ENCODE assay signal across 1 cellular context in genomic region chr21:38985423-38986378, GRCh38.
TF ChIP-seq lines count a peak whose summit lies in the region.

No MANE protein-coding gene starts in this region.

TF ChIP-seq in HEK293, 187 proteins besides CTCF, POLR2A, EP300 and RAD21 (continued from another document and continues in another):
- peak; percentile 67 for TF ChIP-seq PRDM6 (tag by site-specific recombination; IDR thresholded peaks at IDR 0.05)
- no peak for TF ChIP-seq ZFP3 (tag by site-specific recombination; IDR thresholded peaks at IDR 0.05; ENCODE audit: low read depth)
- TF ChIP-seq ZNF341 (tag by site-specific recombination; IDR thresholded peaks at IDR 0.05; ENCODE audit: low read depth), result peak; percentile 86
- TF ChIP-seq ZXDB (tag by site-specific recombination; IDR thresholded peaks at IDR 0.05), result peak; percentile 95
- peak; percentile 78 for TF ChIP-seq KLF17 (tag by site-specific recombination; IDR thresholded peaks at IDR 0.05)
- TF ChIP-seq RBAK (tag by site-specific recombination; IDR thresholded peaks at IDR 0.05), result peak; percentile 16; the same call in 1 of the 2 replicates
- TF ChIP-seq ZNF621 (tag by site-specific recombination; IDR thresholded peaks at IDR 0.05), result no peak
- TF ChIP-seq ZNF514 (tag by site-specific recombination; IDR thresholded peaks at IDR 0.05), result no peak
- TF ChIP-seq ZNF548 (tag by site-specific recombination; IDR thresholded peaks at IDR 0.05), result no peak
- no peak for TF ChIP-seq YY2 (tag by site-specific recombination; IDR thresholded peaks at IDR 0.05)
- TF ChIP-seq ZBTB8A (tag by site-specific recombination; IDR thresholded peaks at IDR 0.05), result peak; percentile 77
- peak; percentile 94 for TF ChIP-seq ZBTB44 (tag by site-specific recombination; IDR thresholded peaks at IDR 0.05)
- TF ChIP-seq ZBTB17 (tag by site-specific recombination; IDR thresholded peaks at IDR 0.05), result peak; percentile 89
- TF ChIP-seq ZNF558 (tag by site-specific recombination; IDR thresholded peaks at IDR 0.05), result peak; percentile 56; the same call in 1 of the 2 replicates
- TF ChIP-seq ZBTB48 (tag by site-specific recombination; IDR thresholded peaks at IDR 0.05), result 0 out of 2 replicates have a peak, but pooled peaks have one; percentile 42
- TF ChIP-seq ZNF26 (tag by site-specific recombination; IDR thresholded peaks at IDR 0.05), result no peak
- no peak for TF ChIP-seq HOXC10 (CRISPR knock-in tag; IDR thresholded peaks at IDR 0.05)
- peak; percentile 85 for TF ChIP-seq IKZF3 (tag by site-specific recombination; IDR thresholded peaks at IDR 0.05)
- TF ChIP-seq ZNF398 (tag by site-specific recombination; IDR thresholded peaks at IDR 0.05), result peak; percentile 83; the same call in 1 of the 2 replicates
- TF ChIP-seq ZBTB11 (tag by site-specific recombination; conservative IDR thresholded peaks at IDR 0.05; ENCODE audit: low read depth), result no peak
- TF ChIP-seq ZSCAN30 (tag by site-specific recombination; IDR thresholded peaks at IDR 0.05), result peak; percentile 42; the same call in 1 of the 2 replicates
- TF ChIP-seq ZNF76 (tag by site-specific recombination; IDR thresholded peaks at IDR 0.05; ENCODE audit: borderline replicate concordance, low read depth), result peak; percentile 46; the same call in 1 of the 2 replicates
- TF ChIP-seq ZNF585B (tag by site-specific recombination; IDR thresholded peaks at IDR 0.05), result no peak
- peak; percentile 95 for TF ChIP-seq PRDM10 (tag by site-specific recombination; IDR thresholded peaks at IDR 0.05)
- TF ChIP-seq OSR2 (tag by site-specific recombination; IDR thresholded peaks at IDR 0.05), result peak; percentile 99
- no peak for TF ChIP-seq ZNF670 (tag by site-specific recombination; IDR thresholded peaks at IDR 0.05; ENCODE audit: low read depth)
- no peak for TF ChIP-seq ZNF830 (tag by site-specific recombination; IDR thresholded peaks at IDR 0.05; ENCODE audit: low read depth)
- peak; percentile 83 for TF ChIP-seq FEZF1 (tag by site-specific recombination; IDR thresholded peaks at IDR 0.05)
- peak; percentile 56; the same call in 1 of the 2 replicates for TF ChIP-seq ZNF513 (tag by site-specific recombination; IDR thresholded peaks at IDR 0.05)
- no peak for TF ChIP-seq ZNF148 (tag by site-specific recombination; IDR thresholded peaks at IDR 0.05; ENCODE audit: borderline replicate concordance)
- 0 out of 2 replicates have a peak, but pooled peaks have one; percentile 8 for TF ChIP-seq ZNF645 (tag by site-specific recombination; IDR thresholded peaks at IDR 0.05)
- no peak for TF ChIP-seq ZNF404 (tag by site-specific recombination; IDR thresholded peaks at IDR 0.05)
- no peak for TF ChIP-seq ZNF248 (tag by site-specific recombination; IDR thresholded peaks at IDR 0.05)
- no peak; the same call in 1 of the 2 replicates for TF ChIP-seq ZNF530 (tag by site-specific recombination; IDR thresholded peaks at IDR 0.05; ENCODE audit: low read depth)
- TF ChIP-seq ZNF394 (tag by site-specific recombination; IDR thresholded peaks at IDR 0.05; ENCODE audit: borderline replicate concordance), result peak; percentile 85
- peak; percentile 97; the same call in 1 of the 2 replicates for TF ChIP-seq ZNF24 (tag by site-specific recombination; IDR thresholded peaks at IDR 0.05)
- TF ChIP-seq ZBTB1 (tag by site-specific recombination; IDR thresholded peaks at IDR 0.05), result peak; percentile 84
